In the genomic region with DNA sequence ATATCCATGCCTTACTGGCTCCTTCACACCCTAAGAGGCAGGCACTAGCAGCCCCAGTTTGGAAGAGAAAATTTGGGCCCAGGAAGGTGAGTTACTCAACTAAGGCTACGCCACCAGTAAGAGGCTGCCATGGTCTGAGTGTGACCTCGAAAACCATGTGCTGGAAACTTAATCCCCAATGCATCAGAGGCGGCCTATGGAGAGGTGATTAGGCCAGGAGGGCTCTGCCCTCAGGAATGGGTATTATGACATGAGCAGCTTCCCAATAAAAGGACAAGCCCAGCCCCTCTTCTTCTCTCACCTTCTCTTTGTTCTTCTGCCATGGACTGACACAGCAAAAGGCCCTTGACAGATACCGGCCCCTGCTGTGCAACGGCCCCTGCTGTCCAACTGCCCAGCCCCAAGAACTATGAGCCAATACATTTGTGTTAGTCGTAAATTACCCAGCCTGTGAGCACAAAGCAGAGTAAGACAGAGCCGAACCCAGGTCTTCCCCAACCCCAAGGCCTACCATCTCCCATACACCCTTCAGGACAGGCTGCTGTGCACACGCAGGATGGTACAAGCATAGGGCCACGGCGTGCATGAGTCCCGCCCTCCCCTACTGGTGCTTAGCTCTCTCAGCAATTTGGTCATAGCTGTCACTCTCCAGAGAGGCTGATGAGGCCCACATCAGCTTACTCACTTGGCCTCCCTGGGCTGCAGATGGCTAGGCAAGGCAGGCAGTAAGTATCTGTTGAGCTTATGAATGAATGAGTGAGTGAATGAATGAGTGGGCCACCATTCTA, we compare ENCODE assay signal across 11 cellular contexts. TPM values are rescaled to one million over a fixed set of nuclear protein-coding genes. Genes with fewer than 3 reads are reported as not detected.
DNase-seq lines count a peak whose midpoint lies in the region; ATAC-seq, FAIRE-seq and TF ChIP-seq lines count a peak whose summit lies in the region.
"Had no signal": no experiment of that assay in that cellular context is flagged by ENCODE, and none has a peak within 500 bp of the region (broad histone marks: within the 10 kb centered on the region; RNA-seq: fewer than 3 reads in every experiment).

No MANE protein-coding gene starts in this region.

- no peak overlapping the region for H3K14ac ChIP-seq in mesenchymal stem cell (ENCODE audit: low read length in 2 of 2)

- RAD21 ChIA-PET in GM12878 (lab: Charles Lee; ENCODE audit: unreplicated experiment): no interaction called here

- peak overlapping the region in 1 of 2 experiments; percentile 40 for H3K23ac ChIP-seq in mesenchymal stem cell (ENCODE audit: low read length in 2 of 2)

- no peaks in the 10 kb centered on the region for H3K79me1 ChIP-seq in mesenchymal stem cell (replicated peaks; ENCODE audit: low read length, poor library complexity, severe bottlenecking)

- no peak overlapping the region for H4K8ac ChIP-seq in mesenchymal stem cell (ENCODE audit: low read length)

- H3K36me3 ChIP-seq in GM12878 (ENCODE audit: control insufficient read depth in 2 of 2, insufficient read depth in 2 of 2, low read length in 1 of 2) (peaks cover 43 to 59% of the 10 kb centered on the region in 2 experiments), mesenchymal stem cell (ENCODE audit: control insufficient read depth in 1 of 2, insufficient read depth in 2 of 2, low read depth in 1 of 2, low read length in 2 of 2) (peaks cover 60 to 67% of the 10 kb centered on the region in 2 experiments), tibial nerve (peaks cover 0 to 47% (median 0%) of the 10 kb centered on the region in 3 donors)

- TF ChIP-seq CTCF in GM12878 (IDR thresholded peaks at IDR 0.05 in 2 of 3, conservative IDR thresholded peaks at IDR 0.05 in 1 of 3; ENCODE audit: control insufficient read depth in 2 of 3, extremely low read depth in 1 of 3, insufficient read depth in 1 of 3, low read depth in 3 of 3, low read length in 3 of 3): no peak
- no peak for TF ChIP-seq CTCF in tibial nerve (IDR thresholded peaks at IDR 0.05)

- no peak for TF ChIP-seq RAD21 in GM12878 (IDR thresholded peaks at IDR 0.05; ENCODE audit: insufficient read depth, low read depth, low read length)

- H2BK15ac ChIP-seq in mesenchymal stem cell (ENCODE audit: low read depth, poor library complexity, severe bottlenecking): no peak overlapping the region

- H2BK5ac ChIP-seq in mesenchymal stem cell (ENCODE audit: low read depth, low read length, poor library complexity, severe bottlenecking): no peak overlapping the region

- H2AFZ ChIP-seq in GM12878 (ENCODE audit: control insufficient read depth, low read depth, low read length) (no peak overlapping the region), mesenchymal stem cell (ENCODE audit: low read depth, low read length) (no peak overlapping the region)

- no peak overlapping the region for H2AK5ac ChIP-seq in mesenchymal stem cell (ENCODE audit: low read length, severe bottlenecking)

- no peak overlapping the region for H3K4me3 Mint-ChIP-seq in activated naive CD4-positive, alpha-beta T cell treated with anti-CD3 and anti-CD28 coated beads for 36 hours

- no peaks in the 10 kb centered on the region for H3K27me3 ChIP-seq in GM12878 (replicated peaks in 1 of 2; ENCODE audit: control insufficient read depth in 2 of 2, insufficient read depth in 2 of 2, low read length in 1 of 2)
- no peaks in the 10 kb centered on the region for H3K27me3 ChIP-seq in mesenchymal stem cell (ENCODE audit: control insufficient read depth in 1 of 2, insufficient read depth in 1 of 2, low read length in 2 of 2)
- H3K27me3 ChIP-seq in tibial nerve: no peaks in the 10 kb centered on the region

- TF ChIP-seq EP300 in GM12878 (IDR thresholded peaks at IDR 0.05; ENCODE audit: borderline replicate concordance in 1 of 2, control insufficient read depth in 1 of 2, low read depth in 2 of 2, low read length in 2 of 2) (no peak), tibial nerve (IDR thresholded peaks at IDR 0.05) (no peak)

- no TSS peak for BruUV-seq in GM12878 (replicated peaks; lab: Mats Ljungman, UMichigan)

- peaks cover 7% of the 10 kb centered on the region for H3K4me1 ChIP-seq in GM12878 (ENCODE audit: control insufficient read depth, insufficient read depth, low read length)
- peaks cover 80% of the 10 kb centered on the region for H3K4me1 ChIP-seq in mesenchymal stem cell (ENCODE audit: control insufficient read depth, insufficient read depth, low read depth, low read length)
- H3K4me1 ChIP-seq in tibial nerve: peaks cover 7 to 92% (median 78%) of the 10 kb centered on the region in 4 donors

- 85% methylated on average over 11 of the region's 11 CpGs for WGBS in GM12878 (ENCODE audit: insufficient coverage, insufficient replicate concordance, low lambda C conversion rate, missing lambda C conversion rate)
- 90% methylated on average over 11 of the region's 11 CpGs for WGBS in mesenchymal stem cell
- WGBS in tibial nerve, 2 donors: 78 to 91% methylated on average over 10 to 11 of the region's 11 CpGs

- H3K27ac ChIP-seq in GM12878 (ENCODE audit: control insufficient read depth, insufficient read depth) (no peak overlapping the region), mesenchymal stem cell (ENCODE audit: low read length, poor library complexity, severe bottlenecking) (peak overlapping the region; percentile 22), tibial nerve (peak overlapping the region; percentile 12 to 97 (median 58))

- H4K91ac ChIP-seq in mesenchymal stem cell (ENCODE audit: low read length): peak overlapping the region; percentile 0

- peak overlapping the region in 1 of 2 experiments; percentile 51 for H3K18ac ChIP-seq in mesenchymal stem cell (ENCODE audit: low read depth in 1 of 2, low read length in 2 of 2)

- no peak for DNase-seq in activated naive CD4-positive, alpha-beta T cell treated with anti-CD3 and anti-CD28 coated beads for 36 hours
- DNase-seq in activated naive CD4-positive, alpha-beta T cell (lab: John Stamatoyannopoulos, UW): no peak
- DNase-seq in GM12878 (ENCODE audit: low read depth, low spot score) (no peak), mesenchymal stem cell (no peak), tibial nerve (ENCODE audit: low spot score in 2 of 2) (no peak), C1 segment of cervical spinal cord (lab: John Stamatoyannopoulos, UW) (no peak)
- DNase-seq: foreskin melanocyte; NCI-H748 treated with DMSO at 0.1 percent for 48 hours; stimulated activated CD4-positive, alpha-beta T cell treated with anti-CD3 and anti-CD28 coated beads, Interleukin-1b, Interleukin-23, amount 100 ng/mL, for 48 hours had no signal

- POLR2A ChIA-PET in GM12878 (lab: Charles Lee): no interaction called here

- TF ChIP-seq POLR2A in GM12878 (IDR thresholded peaks at IDR 0.05; ENCODE audit: low read depth, low read length): peak; percentile 43; the same call in 1 of the 2 replicates
- TF ChIP-seq POLR2A in tibial nerve (IDR thresholded peaks at IDR 0.05): no peak

- peak overlapping the region; percentile 47 for H3K27ac Mint-ChIP-seq in activated naive CD4-positive, alpha-beta T cell treated with anti-CD3 and anti-CD28 coated beads for 36 hours

- no peak for ATAC-seq in GM12878
- no peak for ATAC-seq in GM19324 (IDR thresholded peaks at IDR 0.05; ENCODE audit: low FRiP score, unreplicated experiment)
- ATAC-seq in HG03565 (IDR thresholded peaks at IDR 0.05; ENCODE audit: unreplicated experiment): no peak

- in situ Hi-C loops in GM12878 (cut with MboI): no loop called here

- no peak overlapping the region for H3K4ac ChIP-seq in mesenchymal stem cell (ENCODE audit: low read depth in 1 of 2, low read length in 2 of 2)

- SMC1A ChIA-PET in GM12878 (lab: Charles Lee; ENCODE audit: uncharacterized antibody, unreplicated experiment): interaction anchor here (1.2 to 1.6 kb wide), 2 partner anchors 13 to 15 kb away, joined by 3 to 6 read pairs; no protein-coding TSS in a partner anchor

- intact Hi-C loops in activated naive CD4-positive, alpha-beta T cell treated with anti-CD3 and anti-CD28 coated beads for 36 hours (cut with micrococcal nuclease): loop anchor here (10.0 kb wide), 1 partner anchor 498 kb away; no protein-coding TSS in a partner anchor
- intact Hi-C loops in GM12878 (cut with micrococcal nuclease; ENCODE audit: unreplicated experiment): no loop called here

- H3K9me3 ChIP-seq in GM12878 (replicated peaks; ENCODE audit: control insufficient read depth, insufficient read depth, low read length): no peaks in the 10 kb centered on the region
- no peaks in the 10 kb centered on the region for H3K9me3 ChIP-seq in mesenchymal stem cell (ENCODE audit: control insufficient read depth, low read length)
- no peaks in the 10 kb centered on the region for H3K9me3 ChIP-seq in tibial nerve

- H3K4me2 ChIP-seq in GM12878 (ENCODE audit: control insufficient read depth, insufficient read depth) (no peak overlapping the region), mesenchymal stem cell (ENCODE audit: low read length, poor library complexity, severe bottlenecking) (no peak overlapping the region)

- no peak overlapping the region for H3K4me3 ChIP-seq in GM12878
- H3K4me3 ChIP-seq in mesenchymal stem cell (ENCODE audit: insufficient read depth in 1 of 2, low read depth in 1 of 2, low read length in 2 of 2): no peak overlapping the region
- no peak overlapping the region for H3K4me3 ChIP-seq in tibial nerve

- H3K79me2 ChIP-seq in GM12878 (ENCODE audit: control insufficient read depth, insufficient read depth, low read length): peaks cover 50% of the 10 kb centered on the region

- peaks cover 99% of the 10 kb centered on the region for H3K4me1 Mint-ChIP-seq in activated naive CD4-positive, alpha-beta T cell treated with anti-CD3 and anti-CD28 coated beads for 36 hours (ENCODE audit: low read depth)

- no peak overlapping the region for H2BK12ac ChIP-seq in mesenchymal stem cell (ENCODE audit: low read length in 2 of 2)

- FAIRE-seq in GM12878 (lab: Jason Lieb, UNC): no peak

- CTCF ChIA-PET in activated naive CD4-positive, alpha-beta T cell treated with anti-CD3 and anti-CD28 coated beads for 36 hours (lab: Charles Lee): interaction anchor here (0.6 to 1.5 kb wide), 3 partner anchors 15 to 544 kb away, joined by 3 to 5 read pairs (median 3); no protein-coding TSS in a partner anchor
- CTCF ChIA-PET in GM12878 (lab: Yijun Ruan, JAX): no interaction called here

- H3K9ac ChIP-seq in GM12878 (ENCODE audit: control insufficient read depth, insufficient read depth, low read length): no peak overlapping the region
- peak overlapping the region; percentile 57 for H3K9ac ChIP-seq in mesenchymal stem cell (ENCODE audit: low read length)

- H3K27me3 Mint-ChIP-seq in activated naive CD4-positive, alpha-beta T cell treated with anti-CD3 and anti-CD28 coated beads for 36 hours (ENCODE audit: low read depth): no peaks in the 10 kb centered on the region

- no peaks in the 10 kb centered on the region for H3K9me3 Mint-ChIP-seq in activated naive CD4-positive, alpha-beta T cell treated with anti-CD3 and anti-CD28 coated beads for 36 hours

- H3K36me3 Mint-ChIP-seq in activated naive CD4-positive, alpha-beta T cell treated with anti-CD3 and anti-CD28 coated beads for 36 hours (ENCODE audit: low read depth): peaks cover 66% of the 10 kb centered on the region

- no peak overlapping the region for H2BK120ac ChIP-seq in mesenchymal stem cell (ENCODE audit: low read depth, low read length)

- H4K20me1 ChIP-seq in GM12878 (ENCODE audit: control insufficient read depth, insufficient read depth): peaks cover 24% of the 10 kb centered on the region

RNA-seq across cellular contexts. Expression of gene WDR1, which starts 14.2 kb away (rescaled TPM):
- 100 to 1,000 TPM; 271 to 295 TPM for total RNA-seq in activated naive CD4-positive, alpha-beta T cell treated with anti-CD3 and anti-CD28 coated beads for 36 hours
- 70.7 and 75.4 TPM in 2 replicates for total RNA-seq in GM12878 (2013; cell fraction: nucleolus; rRNA removed)
- total RNA-seq in GM12878 (2014; rRNA removed): 250 and 290 TPM in 2 replicates
- total RNA-seq in GM12878 (2014; rRNA removed; fragmentation: Illumina TruSeq; extraction: Trizol): 202 and 221 TPM in 2 replicates
- total RNA-seq in GM12878 (2021): 397 and 420 TPM in 2 replicates
- polyA plus RNA-seq in GM12878 (2011; ENCODE audit: low read depth): 99.8 TPM
- polyA plus RNA-seq in GM12878 (2011; rRNA removed): 297 and 322 TPM in 2 replicates
- polyA plus RNA-seq in GM12878 (2011; cell fraction: cytosol; rRNA removed): 401 and 501 TPM in 2 replicates
- 291 and 412 TPM in 2 replicates for polyA plus RNA-seq in GM12878 (2011; cell fraction: nucleus; rRNA removed)
- 164 and 182 TPM in 2 replicates for polyA plus RNA-seq in GM12878 (2012)
- 289 and 325 TPM in 2 replicates for polyA plus RNA-seq in GM12878 (2014; fragmentation: Illumina TruSeq; extraction: Trizol)
- polyA plus RNA-seq in GM12878 (2014; fragmentation: Nextera tagmentation; extraction: Ambion mirVana): 10 to 100 TPM; 28.5 to 57.1 TPM
- polyA plus RNA-seq in GM12878 (2014; rRNA removed): 276 and 292 TPM in 2 replicates
- 100 to 1,000 TPM; 334 to 348 TPM for polyA plus RNA-seq in GM12878 (2016; fragmentation: Nextera tagmentation; extraction: Ambion mirVana)
- polyA minus RNA-seq in GM12878 (2011; rRNA and poly(A)+ RNA removed): 278 and 351 TPM in 2 replicates
- polyA minus RNA-seq in GM12878 (2011; cell fraction: cytosol; rRNA and poly(A)+ RNA removed): 100.0 and 127 TPM in 2 replicates
- 60.9 and 119 TPM in 2 replicates for polyA minus RNA-seq in GM12878 (2011; cell fraction: nucleus; rRNA and poly(A)+ RNA removed)
- 208 TPM for polyA plus RNA-seq in mesenchymal stem cell (2013, experiment 1 of 2)
- polyA plus RNA-seq in mesenchymal stem cell (2013, experiment 2 of 2): 215 TPM
- total RNA-seq in tibial nerve: 100 to 1,000 TPM; 142 to 204 (median 148) TPM
